Comparison of ENCODE assay signal across 10 cellular contexts in the genomic region with DNA sequence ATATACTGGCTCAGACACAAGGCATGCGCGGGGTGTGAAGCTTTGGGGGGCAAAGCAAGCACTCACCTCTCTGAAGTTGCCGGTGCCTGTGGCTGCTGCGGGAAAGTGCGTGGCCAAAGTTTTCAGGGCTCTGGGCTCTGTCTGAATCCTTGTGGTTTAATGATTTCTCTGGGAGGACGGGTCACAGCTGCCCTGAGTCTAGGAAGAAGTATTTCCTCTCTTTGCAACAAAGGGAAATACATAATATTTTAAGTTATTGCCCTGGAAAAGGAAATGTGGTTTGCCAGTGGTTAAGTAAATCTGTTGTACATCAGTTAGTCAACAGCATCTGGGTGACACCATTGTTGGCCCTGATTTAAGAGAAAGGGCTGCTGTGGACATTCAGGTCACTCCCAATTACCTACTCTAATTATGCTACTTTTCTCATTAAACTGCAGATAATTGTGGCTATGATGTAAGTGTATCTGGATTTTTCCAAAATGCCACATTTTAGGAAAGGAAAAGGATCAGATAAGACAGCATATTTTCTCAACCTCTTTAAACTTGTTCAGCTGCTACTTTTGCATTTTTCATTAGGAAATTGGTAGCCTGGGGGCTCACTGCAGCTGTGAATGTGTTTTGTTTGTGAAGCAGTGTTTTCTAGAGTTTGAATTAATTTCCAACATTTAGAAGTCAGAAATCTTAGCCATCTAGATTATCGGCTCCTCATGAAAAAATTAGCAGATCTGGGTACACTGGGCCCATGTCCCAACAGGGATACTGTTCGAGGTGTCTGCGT. TPM values are rescaled to one million over a fixed set of nuclear protein-coding genes. Genes with fewer than 3 reads are reported as not detected.
A peak's percentile ranks its signal among the peaks of the same experiment; 100 is the strongest.
DNase-seq lines count a peak whose midpoint lies in the region; ATAC-seq, FAIRE-seq and TF ChIP-seq lines count a peak whose summit lies in the region.
"Had no signal": no experiment of that assay in that cellular context is flagged by ENCODE, and none has a peak within 500 bp of the region (broad histone marks: within the 10 kb centered on the region; RNA-seq: fewer than 3 reads in every experiment).

No MANE protein-coding gene starts in this region.

- peaks cover 0 to 2% (median under 1%) of the 10 kb centered on the region in 4 donors for H3K4me1 Mint-ChIP-seq in CD4-positive, alpha-beta memory T cell
- H3K4me1 Mint-ChIP-seq in activated CD8-positive, alpha-beta memory T cell treated with anti-CD3 and anti-CD28 coated beads, Interleukin-2, amount 10 ng/mL, durations not matched to agents 7 days and 5 days, result peaks cover 17% of the 10 kb centered on the region
- H3K4me1 Mint-ChIP-seq in activated naive CD8-positive, alpha-beta T cell treated with anti-CD3 and anti-CD28 coated beads for 36 hours, result no peaks in the 10 kb centered on the region

- TF ChIP-seq POLR2A in A549 (IDR thresholded peaks at IDR 0.05; ENCODE audit: low read length), result no peak

- FAIRE-seq in A549 (lab: Jason Lieb, UNC), result no peak

- CTCF ChIA-PET in A549 (lab: Yijun Ruan, JAX), result interaction anchor here (1.0 to 1.3 kb wide), 3 partner anchors 28 to 220 kb away, joined by 3 to 4 read pairs (median 3); no protein-coding TSS in a partner anchor
- CTCF ChIA-PET in CD4-positive, alpha-beta memory T cell (lab: Charles Lee; ENCODE audit: partially characterized antibody), result no interaction called here
- CTCF ChIA-PET in activated CD8-positive, alpha-beta memory T cell treated with anti-CD3 and anti-CD28 coated beads, Interleukin-2, amount 10 ng/mL, durations not matched to agents 7 days and 5 days (lab: Charles Lee), result no interaction called here

- H3K4me1 ChIP-seq in A549, result peaks cover 6% of the 10 kb centered on the region; the same call in 1 of the 3 replicates
- H3K4me1 ChIP-seq in CD4-positive, alpha-beta memory T cell (ENCODE audit: insufficient read depth, low read length), result peaks cover 3% of the 10 kb centered on the region

- H3K27ac ChIP-seq in A549, result no peak overlapping the region
- H3K27ac ChIP-seq in CD4-positive, alpha-beta memory T cell (ENCODE audit: low read depth, low read length), result no peak overlapping the region

- TF ChIP-seq CTCF in A549 (IDR thresholded peaks at IDR 0.05), result no peak

- DNase-seq in A549 (ENCODE audit: low read depth in 1 of 2, low spot score in 1 of 2) (no peak), HT1080 (ENCODE audit: low read depth) (peak; percentile 50), astrocyte of the hippocampus (ENCODE audit: low read depth, low spot score) (peak; percentile 66), kidney tubule cell (ENCODE audit: low spot score) (peak; percentile 15)
- no peak for DNase-seq in CD4-positive, alpha-beta memory T cell
- no peak for DNase-seq in activated CD8-positive, alpha-beta memory T cell treated with anti-CD3 and anti-CD28 coated beads, Interleukin-2, amount 10 ng/mL, durations not matched to agents 7 days and 5 days
- DNase-seq in activated naive CD8-positive, alpha-beta T cell treated with anti-CD3 and anti-CD28 coated beads for 36 hours, result no peak
- DNase-seq: activated CD4-positive, alpha-beta T cell treated with anti-CD3 and anti-CD28 coated beads, Interleukin-2, amount 50 U/mL, for 48 hours; NCI-H2081 treated with DMSO at 0.1 percent for 48 hours had no signal

- H3K36me3 ChIP-seq in CD4-positive, alpha-beta memory T cell (ENCODE audit: insufficient read depth, low read length), result no peaks in the 10 kb centered on the region

- no peak overlapping the region for H3K27ac Mint-ChIP-seq in CD4-positive, alpha-beta memory T cell
- H3K27ac Mint-ChIP-seq in activated CD8-positive, alpha-beta memory T cell treated with anti-CD3 and anti-CD28 coated beads, Interleukin-2, amount 10 ng/mL, durations not matched to agents 7 days and 5 days, result no peak overlapping the region
- no peak overlapping the region for H3K27ac Mint-ChIP-seq in activated naive CD8-positive, alpha-beta T cell treated with anti-CD3 and anti-CD28 coated beads for 36 hours

- peak overlapping the region; percentile 21; the same call in 1 of the 3 replicates for H3K4me2 ChIP-seq in A549

- TF ChIP-seq EP300 in A549 (IDR thresholded peaks at IDR 0.05), result no peak

- POLR2A ChIA-PET in A549 (lab: Yijun Ruan, JAX), result no interaction called here
- POLR2A ChIA-PET in CD4-positive, alpha-beta memory T cell (lab: Charles Lee; ENCODE audit: partially characterized antibody), result no interaction called here

- H3K27me3 Mint-ChIP-seq in CD4-positive, alpha-beta memory T cell, result peaks cover 8 to 23% of the 10 kb centered on the region in 2 donors
- peaks cover 39% of the 10 kb centered on the region for H3K27me3 Mint-ChIP-seq in activated CD8-positive, alpha-beta memory T cell treated with anti-CD3 and anti-CD28 coated beads, Interleukin-2, amount 10 ng/mL, durations not matched to agents 7 days and 5 days
- H3K27me3 Mint-ChIP-seq in activated naive CD8-positive, alpha-beta T cell treated with anti-CD3 and anti-CD28 coated beads for 36 hours, result peaks cover 45% of the 10 kb centered on the region

- 46% methylated on average over 9 of the region's 9 CpGs for WGBS in A549 (ENCODE audit: missing lambda C conversion rate)

- H3K9me3 ChIP-seq in A549, result peaks cover 8% of the 10 kb centered on the region; the same call in 2 of the 3 replicates
- H3K9me3 ChIP-seq in CD4-positive, alpha-beta memory T cell (ENCODE audit: control insufficient read depth in 1 of 2, low read length in 2 of 2), result no peaks in the 10 kb centered on the region

- peaks cover 0 to 20% (median 12%) of the 10 kb centered on the region in 8 donors for H3K9me3 Mint-ChIP-seq in CD4-positive, alpha-beta memory T cell
- no peaks in the 10 kb centered on the region for H3K9me3 Mint-ChIP-seq in activated CD8-positive, alpha-beta memory T cell treated with anti-CD3 and anti-CD28 coated beads, Interleukin-2, amount 10 ng/mL, durations not matched to agents 7 days and 5 days (ENCODE audit: low read depth)
- no peaks in the 10 kb centered on the region for H3K9me3 Mint-ChIP-seq in activated naive CD8-positive, alpha-beta T cell treated with anti-CD3 and anti-CD28 coated beads for 36 hours

- ATAC-seq in A549 (0 out of 6 replicates have a peak, but pooled peaks of 1 of the 2 experiments have one; percentile 33), GM19463 (IDR thresholded peaks at IDR 0.05; ENCODE audit: unreplicated experiment) (no peak)
- no peak for ATAC-seq in activated CD8-positive, alpha-beta memory T cell treated with anti-CD3 and anti-CD28 coated beads, Interleukin-2, amount 10 ng/mL, durations not matched to agents 7 days and 5 days

- TF ChIP-seq RAD21 in A549 (conservative IDR thresholded peaks at IDR 0.05 in 1 of 2, IDR thresholded peaks at IDR 0.05 in 1 of 2), result no peak

- no peak overlapping the region for H3K4me3 Mint-ChIP-seq in CD4-positive, alpha-beta memory T cell
- no peak overlapping the region for H3K4me3 Mint-ChIP-seq in activated CD8-positive, alpha-beta memory T cell treated with anti-CD3 and anti-CD28 coated beads, Interleukin-2, amount 10 ng/mL, durations not matched to agents 7 days and 5 days
- no peak overlapping the region for H3K4me3 Mint-ChIP-seq in activated naive CD8-positive, alpha-beta T cell treated with anti-CD3 and anti-CD28 coated beads for 36 hours

- H3K27me3 ChIP-seq in CD4-positive, alpha-beta memory T cell (ENCODE audit: insufficient read depth, low read length), result peaks cover 5% of the 10 kb centered on the region

- H3K36me3 Mint-ChIP-seq in CD4-positive, alpha-beta memory T cell, result no peaks in the 10 kb centered on the region
- no peaks in the 10 kb centered on the region for H3K36me3 Mint-ChIP-seq in activated CD8-positive, alpha-beta memory T cell treated with anti-CD3 and anti-CD28 coated beads, Interleukin-2, amount 10 ng/mL, durations not matched to agents 7 days and 5 days
- H3K36me3 Mint-ChIP-seq in activated naive CD8-positive, alpha-beta T cell treated with anti-CD3 and anti-CD28 coated beads for 36 hours, result no peaks in the 10 kb centered on the region

- H3K4me3 ChIP-seq in A549, result no peak overlapping the region
- no peak overlapping the region for H3K4me3 ChIP-seq in CD4-positive, alpha-beta memory T cell (ENCODE audit: low read length in 2 of 2)

- intact Hi-C loops in CD4-positive, alpha-beta memory T cell (cut with micrococcal nuclease), result no loop called here

RNA-seq across cellular contexts. Expression of gene ZDBF2, which starts 56.5 kb away (rescaled TPM):
- polyA plus RNA-seq in A549 (2011; rRNA removed) (5.8 and 8.4 TPM in 2 replicates), A549 (2017; fragmentation: RNase III; extraction: RNeasy Plus Mini Kit Qiagen cat#74134 plus additional on column Dnase treatment) (1.3 to 1.7 TPM (median 1.5 TPM) in 3 replicates)
- 0.28 and 0.30 TPM in 2 replicates for polyA plus RNA-seq in A549 (2012; cell fraction: cytosol; rRNA removed)
- polyA plus RNA-seq in A549 (2012; cell fraction: nucleus; rRNA removed), result 0.50 and 0.78 TPM in 2 replicates
- 7.2 and 7.5 TPM in 2 replicates for polyA minus RNA-seq in A549 (2011; rRNA and poly(A)+ RNA removed)
- total RNA-seq in HT1080 (2014; rRNA removed; shearing (Covaris generic)), result 5.0 and 5.3 TPM in 2 replicates
- polyA plus RNA-seq in HT1080 (2015; cell fraction: cytosol; rRNA removed), result 2.6 and 3.5 TPM in 2 replicates
- polyA plus RNA-seq in HT1080 (2015; cell fraction: nucleus; rRNA removed), result 13.3 and 13.9 TPM in 2 replicates
- total RNA-seq in CD4-positive, alpha-beta memory T cell, result 10 to 100 TPM; 18.6 to 21.4 TPM
- 1 to 10 TPM; 3.3 to 4.4 TPM for polyA plus RNA-seq in CD4-positive, alpha-beta memory T cell
- 1 to 10 TPM; 6.9 to 9.4 TPM for total RNA-seq in activated CD8-positive, alpha-beta memory T cell treated with anti-CD3 and anti-CD28 coated beads, Interleukin-2, amount 10 ng/mL, durations not matched to agents 7 days and 5 days
- 10 to 100 TPM in 1 of 2 experiments, 1 to 10 TPM in 1; 9.2 to 10.1 TPM for total RNA-seq in activated naive CD8-positive, alpha-beta T cell treated with anti-CD3 and anti-CD28 coated beads for 36 hours

RNA-seq across cellular contexts. Expression of gene EEF1B2, which starts 58.2 kb away (rescaled TPM):
- polyA plus RNA-seq in A549 (2011; rRNA removed), result 839 and 1,363 TPM in 2 replicates
- 930 and 1,028 TPM in 2 replicates for polyA plus RNA-seq in A549 (2012; cell fraction: cytosol; rRNA removed)
- 344 and 371 TPM in 2 replicates for polyA plus RNA-seq in A549 (2012; cell fraction: nucleus; rRNA removed)
- polyA plus RNA-seq in A549 (2017; fragmentation: RNase III; extraction: RNeasy Plus Mini Kit Qiagen cat#74134 plus additional on column Dnase treatment), result 1,005 to 1,061 TPM (median 1,035 TPM) in 3 replicates
- polyA minus RNA-seq in A549 (2011; rRNA and poly(A)+ RNA removed), result 463 and 573 TPM in 2 replicates
- 1,009 and 1,217 TPM in 2 replicates for total RNA-seq in HT1080 (2014; rRNA removed; shearing (Covaris generic))
- polyA plus RNA-seq in HT1080 (2015; cell fraction: cytosol; rRNA removed), result 763 and 798 TPM in 2 replicates
- 313 and 369 TPM in 2 replicates for polyA plus RNA-seq in HT1080 (2015; cell fraction: nucleus; rRNA removed)
- 1,000 to 10,000 TPM in 1 of 2 experiments, 100 to 1,000 TPM in 1; 947 to 1,026 TPM for total RNA-seq in CD4-positive, alpha-beta memory T cell
- polyA plus RNA-seq in CD4-positive, alpha-beta memory T cell, result 1,000 to 10,000 TPM in 1 of 2 donors, 100 to 1,000 TPM in 1; 784 to 1,015 TPM
- total RNA-seq in activated CD8-positive, alpha-beta memory T cell treated with anti-CD3 and anti-CD28 coated beads, Interleukin-2, amount 10 ng/mL, durations not matched to agents 7 days and 5 days, result 100 to 1,000 TPM; 417 to 565 TPM
- total RNA-seq in activated naive CD8-positive, alpha-beta T cell treated with anti-CD3 and anti-CD28 coated beads for 36 hours, result 1,000 to 10,000 TPM; 1,128 to 1,176 TPM

RNA-seq across cellular contexts. Expression of gene NDUFS1, which starts 58.7 kb away (rescaled TPM):
- 126 and 134 TPM in 2 replicates for polyA plus RNA-seq in A549 (2011; rRNA removed)
- 47.2 and 48.2 TPM in 2 replicates for polyA plus RNA-seq in A549 (2012; cell fraction: cytosol; rRNA removed)
- polyA plus RNA-seq in A549 (2012; cell fraction: nucleus; rRNA removed), result 32.8 and 48.6 TPM in 2 replicates
- polyA plus RNA-seq in A549 (2017; fragmentation: RNase III; extraction: RNeasy Plus Mini Kit Qiagen cat#74134 plus additional on column Dnase treatment), result 78.7 to 86.7 TPM (median 82.7 TPM) in 3 replicates
- polyA minus RNA-seq in A549 (2011; rRNA and poly(A)+ RNA removed), result 70.6 and 106 TPM in 2 replicates
- total RNA-seq in HT1080 (2014; rRNA removed; shearing (Covaris generic)), result 86.1 and 101 TPM in 2 replicates
- polyA plus RNA-seq in HT1080 (2015; cell fraction: cytosol; rRNA removed), result 81.1 and 89.0 TPM in 2 replicates
- polyA plus RNA-seq in HT1080 (2015; cell fraction: nucleus; rRNA removed), result 153 and 154 TPM in 2 replicates
- total RNA-seq in CD4-positive, alpha-beta memory T cell, result 10 to 100 TPM; 53.4 to 57.6 TPM
- 10 to 100 TPM; 32.1 to 52.2 TPM for polyA plus RNA-seq in CD4-positive, alpha-beta memory T cell
- 10 to 100 TPM; 58.2 to 82.1 TPM for total RNA-seq in activated CD8-positive, alpha-beta memory T cell treated with anti-CD3 and anti-CD28 coated beads, Interleukin-2, amount 10 ng/mL, durations not matched to agents 7 days and 5 days
- 100 to 1,000 TPM in 1 of 2 experiments, 10 to 100 TPM in 1; 95.5 to 102 TPM for total RNA-seq in activated naive CD8-positive, alpha-beta T cell treated with anti-CD3 and anti-CD28 coated beads for 36 hours

Comparison
In these comparisons a context has a peak if more than half of its experiments do, and no peak if none do; other contexts are left out.
1. DNase-seq: peak in HT1080 (single experiment), astrocyte of the hippocampus (single experiment) and kidney tubule cell (single experiment); none in A549 (0 of 2), CD4-positive, alpha-beta memory T cell (0 of 5), activated CD8-positive, alpha-beta memory T cell treated with anti-CD3 and anti-CD28 coated beads, Interleukin-2, amount 10 ng/mL, durations not matched to agents 7 days and 5 days (single experiment) and activated naive CD8-positive, alpha-beta T cell treated with anti-CD3 and anti-CD28 coated beads for 36 hours (single experiment).